In genomic region chr2:112055110-112055832, GRCh38 we compare ENCODE assay signal across 1 cellular context.
TF ChIP-seq lines count a peak whose summit lies in the region.

A gene with protein sequence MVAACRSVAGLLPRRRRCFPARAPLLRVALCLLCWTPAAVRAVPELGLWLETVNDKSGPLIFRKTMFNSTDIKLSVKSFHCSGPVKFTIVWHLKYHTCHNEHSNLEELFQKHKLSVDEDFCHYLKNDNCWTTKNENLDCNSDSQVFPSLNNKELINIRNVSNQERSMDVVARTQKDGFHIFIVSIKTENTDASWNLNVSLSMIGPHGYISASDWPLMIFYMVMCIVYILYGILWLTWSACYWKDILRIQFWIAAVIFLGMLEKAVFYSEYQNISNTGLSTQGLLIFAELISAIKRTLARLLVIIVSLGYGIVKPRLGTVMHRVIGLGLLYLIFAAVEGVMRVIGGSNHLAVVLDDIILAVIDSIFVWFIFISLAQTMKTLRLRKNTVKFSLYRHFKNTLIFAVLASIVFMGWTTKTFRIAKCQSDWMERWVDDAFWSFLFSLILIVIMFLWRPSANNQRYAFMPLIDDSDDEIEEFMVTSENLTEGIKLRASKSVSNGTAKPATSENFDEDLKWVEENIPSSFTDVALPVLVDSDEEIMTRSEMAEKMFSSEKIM (plus strand): TSS chr2:112055269. CDS start chr2:112055592, 323 bp downstream.

TF ChIP-seq in GM12878, 131 proteins besides CTCF, POLR2A, EP300 and RAD21 (continued from another document):
- no peak for TF ChIP-seq CUX1 (IDR thresholded peaks at IDR 0.05; ENCODE audit: insufficient replicate concordance, low read depth, low read length)
- peak; percentile 41 for TF ChIP-seq MYC (IDR thresholded peaks at IDR 0.05; ENCODE audit: insufficient read depth, insufficient read length, insufficient replicate concordance, low read length, severe bottlenecking)
- TF ChIP-seq NBN (IDR thresholded peaks at IDR 0.05): peak; percentile 93
- TF ChIP-seq FOXK2 (IDR thresholded peaks at IDR 0.05): no peak
- TF ChIP-seq ASH2L (IDR thresholded peaks at IDR 0.05; ENCODE audit: borderline replicate concordance, low read depth): 0 out of 2 replicates have a peak, but pooled peaks have one; percentile 32
- TF ChIP-seq ATF7 (IDR thresholded peaks at IDR 0.05; ENCODE audit: low read depth): 0 out of 2 replicates have a peak, but pooled peaks have one; percentile 15
- TF ChIP-seq ZBTB33 (IDR thresholded peaks at IDR 0.05): no peak
- no peak for TF ChIP-seq EZH2 (IDR thresholded peaks at IDR 0.05; ENCODE audit: borderline replicate concordance, control insufficient read depth, low read depth, low read length)
- TF ChIP-seq MXI1 (IDR thresholded peaks at IDR 0.05; ENCODE audit: low read depth, low read length): peak; percentile 25
- no peak for TF ChIP-seq IRF4 (IDR thresholded peaks at IDR 0.05; ENCODE audit: low read depth, low read length)
- TF ChIP-seq SIN3A (IDR thresholded peaks at IDR 0.05; ENCODE audit: low read depth, low read length): no peak; the same call in 1 of the 2 replicates
- peak; percentile 24; the same call in 1 of the 2 replicates for TF ChIP-seq TAF1 (IDR thresholded peaks at IDR 0.05; ENCODE audit: borderline replicate concordance, low read depth, low read length)
- TF ChIP-seq GATAD2B (conservative IDR thresholded peaks at IDR 0.05; ENCODE audit: low read depth): peak; percentile 82; the same call in 1 of the 2 replicates
- TF ChIP-seq RAD51 (IDR thresholded peaks at IDR 0.05): no peak
- TF ChIP-seq WRNIP1 (IDR thresholded peaks at IDR 0.05; ENCODE audit: borderline replicate concordance, low read depth, low read length): no peak
- TF ChIP-seq KLF5 (IDR thresholded peaks at IDR 0.05; ENCODE audit: partially characterized antibody): peak; percentile 32
- no peak for TF ChIP-seq SMAD1 (IDR thresholded peaks at IDR 0.05; ENCODE audit: low read depth, partially characterized antibody)
- peak; percentile 61; the same call in 1 of the 2 replicates for TF ChIP-seq EED (IDR thresholded peaks at IDR 0.05; ENCODE audit: low read depth)
- TF ChIP-seq NR2F1 (conservative IDR thresholded peaks at IDR 0.05): 0 out of 2 replicates have a peak, but pooled peaks have one; percentile 31
- peak; percentile 86 for TF ChIP-seq IKZF1 (conservative IDR thresholded peaks at IDR 0.05)
- 0 out of 4 replicates have a peak, but pooled peaks of 1 of the 2 experiments have one; percentile 9 for TF ChIP-seq SRF (IDR thresholded peaks at IDR 0.05; ENCODE audit: low read depth in 2 of 2, low read length in 2 of 2)
- TF ChIP-seq BHLHE40 (IDR thresholded peaks at IDR 0.05; ENCODE audit: borderline replicate concordance in 1 of 2, low read depth in 2 of 2, low read length in 1 of 2): peak; percentile 90 to 94
- TF ChIP-seq GABPA (IDR thresholded peaks at IDR 0.05; ENCODE audit: low read depth): no peak
- TF ChIP-seq, protein P1, sequence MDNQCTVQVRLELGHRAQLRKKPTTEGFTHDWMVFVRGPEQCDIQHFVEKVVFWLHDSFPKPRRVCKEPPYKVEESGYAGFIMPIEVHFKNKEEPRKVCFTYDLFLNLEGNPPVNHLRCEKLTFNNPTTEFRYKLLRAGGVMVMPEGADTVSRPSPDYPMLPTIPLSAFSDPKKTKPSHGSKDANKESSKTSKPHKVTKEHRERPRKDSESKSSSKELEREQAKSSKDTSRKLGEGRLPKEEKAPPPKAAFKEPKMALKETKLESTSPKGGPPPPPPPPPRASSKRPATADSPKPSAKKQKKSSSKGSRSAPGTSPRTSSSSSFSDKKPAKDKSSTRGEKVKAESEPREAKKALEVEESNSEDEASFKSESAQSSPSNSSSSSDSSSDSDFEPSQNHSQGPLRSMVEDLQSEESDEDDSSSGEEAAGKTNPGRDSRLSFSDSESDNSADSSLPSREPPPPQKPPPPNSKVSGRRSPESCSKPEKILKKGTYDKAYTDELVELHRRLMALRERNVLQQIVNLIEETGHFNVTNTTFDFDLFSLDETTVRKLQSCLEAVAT (IDR thresholded peaks at IDR 0.05): peak; percentile 67
- no peak for TF ChIP-seq PML (IDR thresholded peaks at IDR 0.05; ENCODE audit: low read length)
- peak; percentile 68 to 99 for TF ChIP-seq EGR1 (IDR thresholded peaks at IDR 0.05; ENCODE audit: borderline replicate concordance in 1 of 2, low read depth in 2 of 2, low read length in 2 of 2)
- TF ChIP-seq ZBTB4 (CRISPR knock-in tag; IDR thresholded peaks at IDR 0.05): no peak
- TF ChIP-seq, protein P2, sequence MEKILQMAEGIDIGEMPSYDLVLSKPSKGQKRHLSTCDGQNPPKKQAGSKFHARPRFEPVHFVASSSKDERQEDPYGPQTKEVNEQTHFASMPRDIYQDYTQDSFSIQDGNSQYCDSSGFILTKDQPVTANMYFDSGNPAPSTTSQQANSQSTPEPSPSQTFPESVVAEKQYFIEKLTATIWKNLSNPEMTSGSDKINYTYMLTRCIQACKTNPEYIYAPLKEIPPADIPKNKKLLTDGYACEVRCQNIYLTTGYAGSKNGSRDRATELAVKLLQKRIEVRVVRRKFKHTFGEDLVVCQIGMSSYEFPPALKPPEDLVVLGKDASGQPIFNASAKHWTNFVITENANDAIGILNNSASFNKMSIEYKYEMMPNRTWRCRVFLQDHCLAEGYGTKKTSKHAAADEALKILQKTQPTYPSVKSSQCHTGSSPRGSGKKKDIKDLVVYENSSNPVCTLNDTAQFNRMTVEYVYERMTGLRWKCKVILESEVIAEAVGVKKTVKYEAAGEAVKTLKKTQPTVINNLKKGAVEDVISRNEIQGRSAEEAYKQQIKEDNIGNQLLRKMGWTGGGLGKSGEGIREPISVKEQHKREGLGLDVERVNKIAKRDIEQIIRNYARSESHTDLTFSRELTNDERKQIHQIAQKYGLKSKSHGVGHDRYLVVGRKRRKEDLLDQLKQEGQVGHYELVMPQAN (conservative IDR thresholded peaks at IDR 0.05): peak; percentile 85
- peak; percentile 62; the same call in 1 of the 2 replicates for TF ChIP-seq SMAD5 (IDR thresholded peaks at IDR 0.05; ENCODE audit: low read depth)
- TF ChIP-seq ESRRA (IDR thresholded peaks at IDR 0.05; ENCODE audit: low read length): no peak
- peak; percentile 83 for TF ChIP-seq YY1 (IDR thresholded peaks at IDR 0.05; ENCODE audit: low read depth, low read length)
- 0 out of 2 replicates have a peak, but pooled peaks have one; percentile 12 for TF ChIP-seq TCF12 (IDR thresholded peaks at IDR 0.05; ENCODE audit: low read depth, low read length)
- TF ChIP-seq RBBP5 (conservative IDR thresholded peaks at IDR 0.05): no peak
- TF ChIP-seq CREB1 (IDR thresholded peaks at IDR 0.05; ENCODE audit: low read depth): 0 out of 2 replicates have a peak, but pooled peaks have one; percentile 24
- no peak; the same call in 1 of the 2 replicates for TF ChIP-seq ZNF217 (IDR thresholded peaks at IDR 0.05)
- TF ChIP-seq TCF3 (IDR thresholded peaks at IDR 0.05; ENCODE audit: borderline replicate concordance, insufficient read depth, low read depth, low read length): peak; percentile 79; the same call in 1 of the 2 replicates
- TF ChIP-seq HDGF (IDR thresholded peaks at IDR 0.05): peak; percentile 97
- peak; percentile 80 for TF ChIP-seq LARP7 (IDR thresholded peaks at IDR 0.05)
- TF ChIP-seq BCL11A (IDR thresholded peaks at IDR 0.05; ENCODE audit: low read depth, low read length): no peak
